In genomic region chr7:100966542-100967291, GRCh38 we compare ENCODE assay signal across 9 cellular contexts. TPM values are rescaled to one million over a fixed set of nuclear protein-coding genes. Genes with fewer than 3 reads are reported as not detected.
A peak's percentile ranks its signal among the peaks of the same experiment; 100 is the strongest.
DNase-seq lines count a peak whose midpoint lies in the region; ATAC-seq and TF ChIP-seq lines count a peak whose summit lies in the region.
"Had no signal": no experiment of that assay in that cellular context is flagged by ENCODE, and none has a peak within 500 bp of the region (broad histone marks: within the 10 kb centered on the region; RNA-seq: fewer than 3 reads in every experiment).

No MANE protein-coding gene starts in this region.

- no peaks in the 10 kb centered on the region for H3K4me1 ChIP-seq in GM23248 (ENCODE audit: insufficient read depth)
- peaks cover 7% of the 10 kb centered on the region for H3K4me1 ChIP-seq in psoas muscle

- H4K20me1 ChIP-seq in GM23248 (ENCODE audit: insufficient read depth): no peaks in the 10 kb centered on the region

- H3K27ac ChIP-seq in GM23248: no peak overlapping the region
- H3K27ac ChIP-seq in psoas muscle: no peak overlapping the region

- peak overlapping the region; percentile 19 for H3K4me3 ChIP-seq in GM23248
- H3K4me3 ChIP-seq in psoas muscle: peak overlapping the region; percentile 49

- DNase-seq in GM23248 (no peak), left ventricle myocardium superior (peak; percentile 33), psoas muscle (peak in 1 of 2 donors; percentile 58), NCI-H2107 (lab: John Stamatoyannopoulos, UW) (no peak), AG08395 (ENCODE audit: low spot score) (no peak), D341Med (ENCODE audit: low spot score) (no peak)
- DNase-seq: NCI-H748 treated with DMSO at 0.1 percent for 48 hours had no signal

- no peak overlapping the region for H2AFZ ChIP-seq in GM23248

- no peaks in the 10 kb centered on the region for H3K9me2 ChIP-seq in GM23248 (ENCODE audit: insufficient read depth)

- intact Hi-C loops in left ventricle myocardium superior (cut with micrococcal nuclease) (no loop called here), psoas muscle (cut with DNase I) (loop anchor here in 1 of 2 donors (2.0 to 5.0 kb wide), 2 partner anchors 70 to 91 kb away; no protein-coding TSS in a partner anchor)

- peak overlapping the region; percentile 27 for H3K4me2 ChIP-seq in GM23248 (ENCODE audit: unreplicated experiment)

- H3K9ac ChIP-seq in GM23248: no peak overlapping the region

- no peak for TF ChIP-seq CTCF in psoas muscle (IDR thresholded peaks at IDR 0.05)

- ATAC-seq in SK-N-SH treated with all-trans-retinoic acid at 6 μM for 48 hours (peak; percentile 2), left ventricle myocardium superior (no peak), psoas muscle (no peak), HG03439 (IDR thresholded peaks at IDR 0.05; ENCODE audit: unreplicated experiment) (no peak)

- H3K9me3 ChIP-seq in GM23248 (ENCODE audit: low read depth) (no peaks in the 10 kb centered on the region), psoas muscle (no peaks in the 10 kb centered on the region)

- no peaks in the 10 kb centered on the region for H3K79me2 ChIP-seq in GM23248 (ENCODE audit: insufficient read depth)

- 7 to 10% methylated on average over 40 of the region's 40 CpGs for WGBS in GM23248 (ENCODE audit: low coverage in 1 of 2, low lambda C conversion rate in 2 of 2, missing lambda C conversion rate in 2 of 2), 2 experiments
- 6 to 8% (median 7%) methylated on average over 39 to 40 of the region's 40 CpGs for WGBS in psoas muscle, 3 donors

- no peaks in the 10 kb centered on the region for H3F3A ChIP-seq in GM23248 (ENCODE audit: insufficient read depth)

- H3K27me3 ChIP-seq in GM23248 (replicated peaks; ENCODE audit: insufficient read depth) (peaks cover 64% of the 10 kb centered on the region), psoas muscle (ENCODE audit: insufficient read depth in 3 of 3, low read length in 2 of 3) (peaks cover 0 to 79% (median 20%) of the 10 kb centered on the region in 3 donors)

- no peaks in the 10 kb centered on the region for H3K36me3 ChIP-seq in GM23248 (ENCODE audit: low read depth)
- no peaks in the 10 kb centered on the region for H3K36me3 ChIP-seq in psoas muscle (ENCODE audit: insufficient read depth in 1 of 2, low read depth in 1 of 2)

- in situ Hi-C loops in GM23248 (cut with MboI): no loop called here

TF ChIP-seq in SK-N-SH treated with all-trans-retinoic acid at 6 μM for 48 hours, 23 proteins besides CTCF, POLR2A, EP300 and RAD21:
- no peak for TF ChIP-seq ESRRG (CRISPR knock-in tag; IDR thresholded peaks at IDR 0.05)
- no peak for TF ChIP-seq ZNF70 (CRISPR knock-in tag; IDR thresholded peaks at IDR 0.05)
- no peak for TF ChIP-seq SNAI2 (CRISPR knock-in tag; IDR thresholded peaks at IDR 0.05)
- no peak for TF ChIP-seq CREB5 (CRISPR knock-in tag; IDR thresholded peaks at IDR 0.05; ENCODE audit: low read depth)
- TF ChIP-seq RARB (CRISPR knock-in tag; IDR thresholded peaks at IDR 0.05): no peak
- no peak for TF ChIP-seq PPARA (CRISPR knock-in tag; IDR thresholded peaks at IDR 0.05; ENCODE audit: borderline replicate concordance)
- TF ChIP-seq ZNF565 (CRISPR knock-in tag; conservative IDR thresholded peaks at IDR 0.05; ENCODE audit: low read depth): no peak
- no peak for TF ChIP-seq ZNF8 (CRISPR knock-in tag; IDR thresholded peaks at IDR 0.05)
- no peak for TF ChIP-seq ZFP3 (CRISPR knock-in tag; IDR thresholded peaks at IDR 0.05)
- no peak for TF ChIP-seq TSHZ2 (CRISPR knock-in tag; IDR thresholded peaks at IDR 0.05)
- TF ChIP-seq TOX (CRISPR knock-in tag; IDR thresholded peaks at IDR 0.05; ENCODE audit: borderline replicate concordance): no peak
- no peak for TF ChIP-seq ZC3H10 (CRISPR knock-in tag; IDR thresholded peaks at IDR 0.05)
- no peak for TF ChIP-seq POU6F1 (CRISPR knock-in tag; IDR thresholded peaks at IDR 0.05; ENCODE audit: borderline replicate concordance, low read depth)
- no peak for TF ChIP-seq ARNTL (CRISPR knock-in tag; IDR thresholded peaks at IDR 0.05; ENCODE audit: borderline replicate concordance, low read depth)
- no peak for TF ChIP-seq OSR1 (CRISPR knock-in tag; IDR thresholded peaks at IDR 0.05)

RNA-seq across cellular contexts. Expression of gene MUC12, which starts 2.6 kb away (rescaled TPM):
- total RNA-seq in GM23248 (2014; rRNA removed; shearing (Covaris generic)): 0.54 and 1.5 TPM in 2 replicates
- polyA plus RNA-seq in GM23248 (2016; fragmentation: Nextera tagmentation; extraction: Ambion mirVana): 1.0 and 1.3 TPM in 2 replicates
- total RNA-seq in left ventricle myocardium superior: not detected
- total RNA-seq in psoas muscle: under 1 TPM in 2 of 4 donors, not detected in 2; 0.02 to 0.13 TPM
- polyA plus RNA-seq in psoas muscle: under 1 TPM in 1 of 3 donors, not detected in 2; 0.09 TPM

RNA-seq across cellular contexts. Expression of gene MUC3A, which starts 17.4 kb away (rescaled TPM):
- total RNA-seq in GM23248 (2014; rRNA removed; shearing (Covaris generic)): not detected in 2 replicates
- not detected in 2 replicates for polyA plus RNA-seq in GM23248 (2016; fragmentation: Nextera tagmentation; extraction: Ambion mirVana)
- total RNA-seq in left ventricle myocardium superior: 0.57 TPM
- total RNA-seq in psoas muscle: under 1 TPM; 0.10 to 0.79 (median 0.30) TPM
- under 1 TPM; 0.22 to 0.37 (median 0.30) TPM for polyA plus RNA-seq in psoas muscle

RNA-seq across cellular contexts. Expression of gene MUC17, which starts 53.2 kb away (rescaled TPM):
- total RNA-seq in GM23248 (2014; rRNA removed; shearing (Covaris generic)): not detected in 2 replicates
- polyA plus RNA-seq in GM23248 (2016; fragmentation: Nextera tagmentation; extraction: Ambion mirVana) (not detected in 2 replicates), psoas muscle (under 1 TPM in 1 of 3 donors, not detected in 2; 0.03 TPM)
- total RNA-seq in left ventricle myocardium superior (not detected), psoas muscle (under 1 TPM in 1 of 4 donors, not detected in 3; 0.02 TPM)
